ENCODE assay signal across 20 cellular contexts in genomic region chr17:1067282-1067956, GRCh38.
DNase-seq lines count a peak whose midpoint lies in the region; ATAC-seq, FAIRE-seq and TF ChIP-seq lines count a peak whose summit lies in the region.
"Had no signal": no experiment of that assay in that cellular context is flagged by ENCODE, and none has a peak within 500 bp of the region (broad histone marks: within the 10 kb centered on the region; RNA-seq: fewer than 3 reads in every experiment).

No MANE protein-coding gene starts in this region.

- peaks cover 0 to 15% (median 0%) of the 10 kb centered on the region in 9 donors for H3K4me1 ChIP-seq in heart right ventricle
- H3K4me1 ChIP-seq in psoas muscle = no peaks in the 10 kb centered on the region

- CTCF ChIA-PET in WTC11 (lab: Charles Lee) = no interaction called here

- H3K4me3 ChIP-seq in heart right ventricle (no peak overlapping the region), psoas muscle (no peak overlapping the region)

- peaks cover 30% of the 10 kb centered on the region for H3K36me3 Mint-ChIP-seq in WTC11

- intact Hi-C loops in heart right ventricle (cut with DNase I) (loop anchor here in 1 of 10 donors (5.0 kb wide), 1 partner anchor 40 kb away; no protein-coding TSS in a partner anchor), psoas muscle (cut with DNase I) (no loop called here)

- no peak for TF ChIP-seq CTCF in WTC11 (IDR thresholded peaks at IDR 0.05)
- TF ChIP-seq CTCF in heart right ventricle (IDR thresholded peaks at IDR 0.05) = no peak
- no peak for TF ChIP-seq CTCF in psoas muscle (IDR thresholded peaks at IDR 0.05)

- peak overlapping the region in 5 of 10 donors; percentile 19 to 59 (median 39) for H3K27ac ChIP-seq in heart right ventricle
- no peak overlapping the region for H3K27ac ChIP-seq in psoas muscle
- H3K27ac ChIP-seq: C4-2B had no signal

- peaks cover 15% of the 10 kb centered on the region for H3K9me3 Mint-ChIP-seq in WTC11

- H3K27me3 ChIP-seq in heart right ventricle (no peaks in the 10 kb centered on the region), psoas muscle (ENCODE audit: insufficient read depth in 3 of 3, low read length in 2 of 3) (no peaks in the 10 kb centered on the region)

- POLR2A ChIA-PET in WTC11 (lab: Charles Lee) = no interaction called here

- 0 out of 2 replicates have a peak, but pooled peaks cover 2% of the 10 kb centered on the region for H3K27me3 Mint-ChIP-seq in WTC11 (ENCODE audit: low read depth)
- H3K27me3 Mint-ChIP-seq: activated CD4-positive, alpha-beta T cell treated with anti-CD3 and anti-CD28 coated beads, Interleukin-2, amount 10 ng/mL, durations not matched to agents 24 days and 14 days; activated naive CD4-positive, alpha-beta T cell treated with anti-CD3 and anti-CD28 coated beads, Interleukin-2, amount 50 U/mL, for 24 hours had no signal

- DNase-seq in HuH-7.5 (ENCODE audit: low spot score) = peak; percentile 36
- no peak for DNase-seq in WTC11 (ENCODE audit: low spot score)
- DNase-seq in heart right ventricle = peak; percentile 52 to 55
- peak; percentile 2 to 19 for DNase-seq in psoas muscle
- DNase-seq in activated CD4-positive, alpha-beta T cell treated with anti-CD3 and anti-CD28 coated beads for 4 hours = no peak
- DNase-seq in stimulated activated naive CD4-positive, alpha-beta T cell treated with Interleukin-2 at 50 U/mL for 16 hours (lab: John Stamatoyannopoulos, UW) = no peak
- DNase-seq in activated T-cell treated with anti-CD3 and anti-CD28 coated beads, Interleukin-2, amount 50 U/mL, for 1 hour = no peak
- no peak for DNase-seq in RCC 7860 (ENCODE audit: low spot score)
- DNase-seq: activated CD4-positive, alpha-beta T cell treated with anti-CD3 and anti-CD28 coated beads, Interleukin-2, amount 10 ng/mL, durations not matched to agents 24 days and 14 days; DMS79 treated with DMSO at 0.1 percent for 48 hours; effector memory CD4-positive, alpha-beta T cell; midbrain; MV-4-11; occipital lobe; stimulated activated CD4-positive, alpha-beta T cell treated with anti-CD3 and anti-CD28 coated beads, Interleukin-4, amount 100 ng/mL, for 24 hours; T-helper 2 cell had no signal

- H3K9me3 ChIP-seq in heart right ventricle (peaks cover 0 to 13% (median 0%) of the 10 kb centered on the region in 11 donors), psoas muscle (no peaks in the 10 kb centered on the region)

- H3K36me3 ChIP-seq in heart right ventricle (peaks cover 0 to 79% (median 50%) of the 10 kb centered on the region in 9 donors), psoas muscle (ENCODE audit: insufficient read depth in 1 of 2, low read depth in 1 of 2) (peaks cover 0 to 61% of the 10 kb centered on the region in 2 donors)

- H3K4me3 Mint-ChIP-seq in WTC11 = no peak overlapping the region
- H3K4me3 Mint-ChIP-seq: activated CD4-positive, alpha-beta T cell treated with anti-CD3 and anti-CD28 coated beads, Interleukin-2, amount 10 ng/mL, durations not matched to agents 24 days and 14 days; activated naive CD4-positive, alpha-beta T cell treated with anti-CD3 and anti-CD28 coated beads, Interleukin-2, amount 50 U/mL, for 24 hours had no signal

- ATAC-seq in WTC11 (no peak), heart right ventricle (peak; percentile 78 to 95 (median 90)), psoas muscle (no peak)

- H3K4me1 Mint-ChIP-seq in WTC11 = no peaks in the 10 kb centered on the region
- H3K4me1 Mint-ChIP-seq: activated CD4-positive, alpha-beta T cell treated with anti-CD3 and anti-CD28 coated beads, Interleukin-2, amount 10 ng/mL, durations not matched to agents 24 days and 14 days; activated naive CD4-positive, alpha-beta T cell treated with anti-CD3 and anti-CD28 coated beads, Interleukin-2, amount 50 U/mL, for 24 hours had no signal

- WGBS in heart right ventricle, 2 donors = 59 to 73% methylated on average over 10 of the region's 10 CpGs
- 95 to 96% (median 95%) methylated on average over 10 of the region's 10 CpGs for WGBS in psoas muscle, 3 donors

- H3K27ac Mint-ChIP-seq in WTC11 = no peak overlapping the region
- H3K27ac Mint-ChIP-seq: activated CD4-positive, alpha-beta T cell treated with anti-CD3 and anti-CD28 coated beads, Interleukin-2, amount 10 ng/mL, durations not matched to agents 24 days and 14 days; activated naive CD4-positive, alpha-beta T cell treated with anti-CD3 and anti-CD28 coated beads, Interleukin-2, amount 50 U/mL, for 24 hours had no signal

- no peak for FAIRE-seq in RCC 7860 (lab: Jason Lieb, UNC)
- FAIRE-seq: frontal cortex, HTR-8/SVneo had no signal

TF ChIP-seq in WTC11, 78 proteins besides CTCF, POLR2A, EP300 and RAD21:
- peak; percentile 57; the same call in 1 of the 2 replicates for TF ChIP-seq GABPB1 (CRISPR knock-in tag; IDR thresholded peaks at IDR 0.05)
- TF ChIP-seq NFATC4 (CRISPR knock-in tag; IDR thresholded peaks at IDR 0.05) = no peak
TF ChIP-seq in WTC11: peak in this region for 1.

Comparison
In these comparisons a context has a peak if more than half of its experiments do, and no peak if none do; other contexts are left out.
1. DNase-seq: peak in HuH-7.5 (single experiment), heart right ventricle (2 of 2) and psoas muscle (2 of 2); none in WTC11 (single experiment), activated CD4-positive, alpha-beta T cell treated with anti-CD3 and anti-CD28 coated beads for 4 hours (0 of 2), stimulated activated naive CD4-positive, alpha-beta T cell treated with Interleukin-2 at 50 U/mL for 16 hours (single experiment), activated T-cell treated with anti-CD3 and anti-CD28 coated beads, Interleukin-2, amount 50 U/mL, for 1 hour (single experiment) and RCC 7860 (single experiment).
2. ATAC-seq: peak in heart right ventricle (8 of 8); none in WTC11 (single experiment) and psoas muscle (0 of 4).